36 cellular contexts compared by ENCODE assay signal in the genomic region with DNA sequence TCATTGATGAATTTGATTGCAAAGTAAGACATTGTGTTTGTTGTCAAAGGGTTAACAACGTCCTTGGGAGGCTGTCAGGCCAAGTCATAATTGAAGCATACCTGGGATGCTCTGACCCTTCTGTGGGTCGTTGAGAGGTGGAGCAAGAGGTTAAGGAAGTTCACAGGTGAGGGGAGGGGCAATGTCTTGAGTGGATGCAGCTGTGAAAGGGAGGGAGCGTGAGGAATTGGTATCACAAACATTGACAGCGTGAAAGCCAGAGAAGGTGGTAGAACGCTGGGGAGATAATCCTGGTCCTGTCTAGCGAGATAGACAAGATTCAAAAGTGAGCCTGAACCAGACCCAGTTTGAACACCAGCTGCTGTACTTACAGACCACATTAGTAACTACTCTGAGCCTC.
"Had no signal": no experiment of that assay in that cellular context is flagged by ENCODE, and none has a peak within 500 bp of the region (broad histone marks: within the 10 kb centered on the region; RNA-seq: fewer than 3 reads in every experiment).

No MANE protein-coding gene starts in this region.

- ATAC-seq: activated CD8-positive, alpha-beta memory T cell treated with anti-CD3 and anti-CD28 coated beads, Interleukin-2, amount 10 ng/mL, durations not matched to agents 7 days and 5 days; activated T-helper 17 cell treated with anti-CD3 and anti-CD28 coated beads, Interleukin-2, amount 50 U/mL, for 72 hours; PC-3 had no signal

- H3K27me3 ChIP-seq: ascending aorta, cardiac muscle cell, Peyer's patch had no signal

- DNase-seq: activated CD4-positive, alpha-beta memory T cell treated with anti-CD3 and anti-CD28 coated beads, Interleukin-2, amount 10 ng/mL, durations not matched to agents 7 days and 5 days; activated CD4-positive, alpha-beta T cell treated with anti-CD3 and anti-CD28 coated beads for 1 hour; activated CD4-positive, alpha-beta T cell treated with anti-CD3 and anti-CD28 coated beads for 48 hours; activated CD4-positive, CD25-positive, alpha-beta regulatory T cell; activated CD8-positive, alpha-beta memory T cell treated with anti-CD3 and anti-CD28 coated beads for 24 hours; activated CD8-positive, alpha-beta memory T cell treated with anti-CD3 and anti-CD28 coated beads, Interleukin-2, amount 10 ng/mL, durations not matched to agents 7 days and 5 days; activated CD8-positive, alpha-beta memory T cell treated with anti-CD3 and anti-CD28 coated beads, Interleukin-2, amount 50 U/mL, for 48 hours; activated effector memory CD4-positive, alpha-beta T cell treated with anti-CD3 and anti-CD28 coated beads, Interleukin-2, amount 50 U/mL, for 16 hours; activated naive CD4-positive, alpha-beta T cell; activated naive CD4-positive, alpha-beta T cell treated with anti-CD3 and anti-CD28 coated beads, Interleukin-2, amount 50 U/mL, for 16 hours; activated naive CD8-positive, alpha-beta T cell treated with anti-CD3 and anti-CD28 coated beads for 36 hours; activated T-cell treated with anti-CD3 and anti-CD28 coated beads, Interleukin-2, amount 50 U/mL, for 48 hours; amygdala; NCI-H1092 treated with DMSO at 0.1 percent for 48 hours; NCI-H1417; NCI-H146; NCI-H187; NCI-H2029 treated with DMSO at 0.1 percent for 48 hours; NCI-H2107; NCI-H2171; NCI-H510A; NCI-H526; NCI-H748 treated with DMSO at 0.1 percent for 48 hours; NK-92 treated with Interleukin-12 subunit alpha and Interleukin-12 subunit beta, amount 100 ng/mL, for 24 hours; PC-3; Peyer's patch; RPMI8226; SHP77 treated with DMSO at 0.1 percent for 48 hours; SW 1271; T-helper 1 cell; T-helper 2 cell; T-helper 9 cell; WERI-Rb-1 had no signal

- H3K9me3 ChIP-seq: ascending aorta, Peyer's patch had no signal

- H3K4me3 ChIP-seq: ascending aorta, cardiac muscle cell, Peyer's patch had no signal

- H3K4me1 ChIP-seq: ascending aorta, Peyer's patch had no signal

- H3K27ac ChIP-seq: ascending aorta, cardiac muscle cell, Peyer's patch, WERI-Rb-1 had no signal

- H3K36me3 ChIP-seq: ascending aorta, cardiac muscle cell, Peyer's patch, WERI-Rb-1 had no signal
